Comparison of ENCODE assay signal across 19 cellular contexts in genomic region chr13:42216422-42216735, GRCh38.
"Had no signal": no experiment of that assay in that cellular context is flagged by ENCODE, and none has a peak within 500 bp of the region (broad histone marks: within the 10 kb centered on the region; RNA-seq: fewer than 3 reads in every experiment).

No MANE protein-coding gene starts in this region.

- DNase-seq: activated B cell treated with CpG ODN at 0.5 μM for 24 hours; activated CD4-positive, alpha-beta T cell treated with anti-CD3 and anti-CD28 coated beads, Interleukin-2, amount 50 U/mL, for 4 hours; activated naive CD4-positive, alpha-beta T cell; activated T-cell treated with anti-CD3 and anti-CD28 coated beads for 4 hours; effector memory CD4-positive, alpha-beta T cell; gastrocnemius medialis; left ventricle myocardium inferior had no signal

- H3K27me3 Mint-ChIP-seq: activated B cell treated with CpG ODN at 0.5 μM for 24 hours; activated naive CD8-positive, alpha-beta T cell had no signal

- H3K4me1 Mint-ChIP-seq: activated B cell treated with CpG ODN at 0.5 μM for 24 hours, nephron had no signal

- H3K9me3 Mint-ChIP-seq: activated B cell treated with CpG ODN at 0.5 μM for 24 hours, nephron had no signal

- H3K4me3 Mint-ChIP-seq: activated B cell treated with CpG ODN at 0.5 μM for 24 hours; activated naive CD8-positive, alpha-beta T cell; activated T-cell treated with anti-CD3 and anti-CD28 coated beads, Interleukin-2, amount 50 U/mL, for 72 hours; nephron had no signal

- H3K4me1 ChIP-seq: body of pancreas, colonic mucosa, gastrocnemius medialis, left ventricle myocardium inferior, upper lobe of left lung, vagina had no signal

- H3K4me3 ChIP-seq: body of pancreas, colonic mucosa, dorsolateral prefrontal cortex, gastrocnemius medialis, left ventricle myocardium inferior, mucosa of descending colon, thoracic aorta, upper lobe of left lung, vagina had no signal

- H3K9me3 ChIP-seq: body of pancreas, colonic mucosa, gastrocnemius medialis, left ventricle myocardium inferior, mucosa of descending colon, neutrophil, thoracic aorta, upper lobe of left lung, vagina had no signal

- H3K36me3 ChIP-seq: colonic mucosa, neutrophil had no signal

- H3K27ac Mint-ChIP-seq: activated B cell treated with CpG ODN at 0.5 μM for 24 hours; activated naive CD8-positive, alpha-beta T cell; activated T-cell treated with anti-CD3 and anti-CD28 coated beads, Interleukin-2, amount 50 U/mL, for 72 hours had no signal

- ATAC-seq: activated T-cell treated with anti-CD3 and anti-CD28 coated beads, Interleukin-2, amount 50 U/mL, for 72 hours; body of pancreas; gastrocnemius medialis; mucosa of descending colon; stimulated activated naive CD8-positive, alpha-beta T cell treated with anti-CD3 and anti-CD28 coated beads, Interleukin-15, Interleukin-2, amounts not matched to agents 100 U/mL and 50 U/mL, for 24 hours had no signal

- H3K27ac ChIP-seq: body of pancreas, colonic mucosa, dorsolateral prefrontal cortex, gastrocnemius medialis, left ventricle myocardium inferior, neutrophil, thoracic aorta, upper lobe of left lung, vagina had no signal

- H3K27me3 ChIP-seq: body of pancreas, colonic mucosa, dorsolateral prefrontal cortex, gastrocnemius medialis, neutrophil, upper lobe of left lung, vagina had no signal
